13 cellular contexts compared by ENCODE assay signal in genomic region chr1:27071049-27071416, GRCh38. TPM values are rescaled to one million over a fixed set of nuclear protein-coding genes. Genes with fewer than 3 reads are reported as not detected.
DNase-seq lines count a peak whose midpoint lies in the region; TF ChIP-seq lines count a peak whose summit lies in the region.
"Had no signal": no experiment of that assay in that cellular context is flagged by ENCODE, and none has a peak within 500 bp of the region (broad histone marks: within the 10 kb centered on the region; RNA-seq: fewer than 3 reads in every experiment).

No MANE protein-coding gene starts in this region.

- no peak for TF ChIP-seq CTCF in choroid plexus epithelial cell (conservative IDR thresholded peaks at IDR 0.05; ENCODE audit: low read depth, low read length)
- no peak for TF ChIP-seq CTCF in spleen (IDR thresholded peaks at IDR 0.05 in 8 of 11, conservative IDR thresholded peaks at IDR 0.05 in 3 of 11)

- no peaks in the 10 kb centered on the region for H3K4me1 ChIP-seq in CD4-positive, alpha-beta memory T cell (ENCODE audit: insufficient read depth, low read length)
- peaks cover 0 to 6% (median 4%) of the 10 kb centered on the region in 6 donors for H3K4me1 ChIP-seq in spleen

- H3K27me3 Mint-ChIP-seq in CD4-positive, alpha-beta memory T cell, result peaks cover 0 to 2% of the 10 kb centered on the region in 2 donors
- H3K27me3 Mint-ChIP-seq in activated T-helper 2 cell treated with anti-CD3 and anti-CD28 coated beads, Interferon-gamma antibody, Interleukin-2, Interleukin-4, amounts not matched to agents 10 μg/mL and 5 μg/mL and 100 μg/mL, durations not matched to agents 14 hours and 24 hours and 36 hours (ENCODE audit: low read depth), result no peaks in the 10 kb centered on the region
- H3K27me3 Mint-ChIP-seq: activated naive CD4-positive, alpha-beta T cell treated with anti-CD3 and anti-CD28 coated beads, Interleukin-2, amount 50 U/mL, for 24 hours had no signal

- no peak overlapping the region for H3K4me3 ChIP-seq in choroid plexus epithelial cell (ENCODE audit: low read depth, low read length)
- H3K4me3 ChIP-seq in CD4-positive, alpha-beta memory T cell (ENCODE audit: low read length in 2 of 2), result no peak overlapping the region
- H3K4me3 ChIP-seq in spleen, result no peak overlapping the region
- H3K4me3 ChIP-seq: smooth muscle cell, thoracic aorta had no signal

- no peaks in the 10 kb centered on the region for H3K36me3 ChIP-seq in CD4-positive, alpha-beta memory T cell (ENCODE audit: insufficient read depth, low read length)
- H3K36me3 ChIP-seq in spleen, result no peaks in the 10 kb centered on the region
- H3K36me3 ChIP-seq: thoracic aorta had no signal

- no peak overlapping the region for H3K27ac Mint-ChIP-seq in CD4-positive, alpha-beta memory T cell
- H3K27ac Mint-ChIP-seq in activated T-helper 2 cell treated with anti-CD3 and anti-CD28 coated beads, Interferon-gamma antibody, Interleukin-2, Interleukin-4, amounts not matched to agents 10 μg/mL and 5 μg/mL and 100 μg/mL, durations not matched to agents 14 hours and 24 hours and 36 hours, result no peak overlapping the region
- H3K27ac Mint-ChIP-seq: activated naive CD4-positive, alpha-beta T cell treated with anti-CD3 and anti-CD28 coated beads, Interleukin-2, amount 50 U/mL, for 24 hours; CD8-positive, alpha-beta T cell; T-helper 1 cell treated with Interleukin-12 subunit alpha and Interleukin-12 subunit beta and Interleukin-4 antibody, amounts not matched to agents 30 μg/mL and 1 μg/mL, for 36 hours had no signal

- POLR2A ChIA-PET in CD4-positive, alpha-beta memory T cell (lab: Charles Lee; ENCODE audit: partially characterized antibody), result no interaction called here

- H3K9me3 ChIP-seq in CD4-positive, alpha-beta memory T cell (ENCODE audit: control insufficient read depth in 1 of 2, low read length in 2 of 2), result no peaks in the 10 kb centered on the region
- no peaks in the 10 kb centered on the region for H3K9me3 ChIP-seq in spleen
- H3K9me3 ChIP-seq: thoracic aorta had no signal

- no peaks in the 10 kb centered on the region for H3K36me3 Mint-ChIP-seq in CD4-positive, alpha-beta memory T cell
- no peaks in the 10 kb centered on the region for H3K36me3 Mint-ChIP-seq in activated T-helper 2 cell treated with anti-CD3 and anti-CD28 coated beads, Interferon-gamma antibody, Interleukin-2, Interleukin-4, amounts not matched to agents 10 μg/mL and 5 μg/mL and 100 μg/mL, durations not matched to agents 14 hours and 24 hours and 36 hours (ENCODE audit: low read depth)
- H3K36me3 Mint-ChIP-seq: activated naive CD4-positive, alpha-beta T cell treated with anti-CD3 and anti-CD28 coated beads, Interleukin-2, amount 50 U/mL, for 24 hours; CD8-positive, alpha-beta T cell had no signal

- DNase-seq in AG20443 (ENCODE audit: low spot score) (peak; percentile 81), NCI-H2107 (lab: John Stamatoyannopoulos, UW) (peak; percentile 41), choroid plexus epithelial cell (ENCODE audit: low read depth) (peak; percentile 57), midbrain (lab: John Stamatoyannopoulos, UW) (peak; percentile 14), DMS114 treated with DMSO at 0.1 percent for 48 hours (lab: John Stamatoyannopoulos, UW; ENCODE audit: unreplicated experiment) (no peak), spleen (no peak)
- no peak for DNase-seq in CD4-positive, alpha-beta memory T cell
- DNase-seq in activated T-helper 2 cell treated with anti-CD3 and anti-CD28 coated beads, Interferon-gamma antibody, Interleukin-2, Interleukin-4, amounts not matched to agents 10 μg/mL and 5 μg/mL and 100 μg/mL, durations not matched to agents 14 hours and 24 hours and 36 hours (ENCODE audit: low spot score), result no peak
- DNase-seq: CD8-positive, alpha-beta T cell had no signal

- H3K4me3 Mint-ChIP-seq in CD4-positive, alpha-beta memory T cell, result no peak overlapping the region
- H3K4me3 Mint-ChIP-seq in activated T-helper 2 cell treated with anti-CD3 and anti-CD28 coated beads, Interferon-gamma antibody, Interleukin-2, Interleukin-4, amounts not matched to agents 10 μg/mL and 5 μg/mL and 100 μg/mL, durations not matched to agents 14 hours and 24 hours and 36 hours (ENCODE audit: low read depth), result no peak overlapping the region
- H3K4me3 Mint-ChIP-seq: activated naive CD4-positive, alpha-beta T cell treated with anti-CD3 and anti-CD28 coated beads, Interleukin-2, amount 50 U/mL, for 24 hours; CD8-positive, alpha-beta T cell; T-helper 1 cell treated with Interleukin-12 subunit alpha and Interleukin-12 subunit beta and Interleukin-4 antibody, amounts not matched to agents 30 μg/mL and 1 μg/mL, for 36 hours had no signal

- WGBS in spleen, 5 donors, result 56 to 72% (median 61%) methylated on average over 7 to 8 of the region's 8 CpGs

- intact Hi-C loops in CD4-positive, alpha-beta memory T cell (cut with micrococcal nuclease), result no loop called here
- intact Hi-C loops in activated T-helper 2 cell treated with anti-CD3 and anti-CD28 coated beads, Interferon-gamma antibody, Interleukin-2, Interleukin-4, amounts not matched to agents 10 μg/mL and 5 μg/mL and 100 μg/mL, durations not matched to agents 14 hours and 24 hours and 36 hours (cut with micrococcal nuclease), result no loop called here
- intact Hi-C loops in spleen (cut with DNase I; ENCODE audit: low total_unique reads), result no loop called here

- no peak overlapping the region for H3K27ac ChIP-seq in CD4-positive, alpha-beta memory T cell (ENCODE audit: low read depth, low read length)
- H3K27ac ChIP-seq in spleen, result no peak overlapping the region
- H3K27ac ChIP-seq: thoracic aorta had no signal

- no peaks in the 10 kb centered on the region for H3K9me3 Mint-ChIP-seq in CD4-positive, alpha-beta memory T cell
- H3K9me3 Mint-ChIP-seq in activated T-helper 2 cell treated with anti-CD3 and anti-CD28 coated beads, Interferon-gamma antibody, Interleukin-2, Interleukin-4, amounts not matched to agents 10 μg/mL and 5 μg/mL and 100 μg/mL, durations not matched to agents 14 hours and 24 hours and 36 hours, result no peaks in the 10 kb centered on the region
- H3K9me3 Mint-ChIP-seq: activated naive CD4-positive, alpha-beta T cell treated with anti-CD3 and anti-CD28 coated beads, Interleukin-2, amount 50 U/mL, for 24 hours; CD8-positive, alpha-beta T cell; T-helper 1 cell treated with Interleukin-12 subunit alpha and Interleukin-12 subunit beta and Interleukin-4 antibody, amounts not matched to agents 30 μg/mL and 1 μg/mL, for 36 hours had no signal

- H3K4me1 Mint-ChIP-seq in CD4-positive, alpha-beta memory T cell, result no peaks in the 10 kb centered on the region
- no peaks in the 10 kb centered on the region for H3K4me1 Mint-ChIP-seq in activated T-helper 2 cell treated with anti-CD3 and anti-CD28 coated beads, Interferon-gamma antibody, Interleukin-2, Interleukin-4, amounts not matched to agents 10 μg/mL and 5 μg/mL and 100 μg/mL, durations not matched to agents 14 hours and 24 hours and 36 hours (ENCODE audit: low read depth)
- H3K4me1 Mint-ChIP-seq: activated naive CD4-positive, alpha-beta T cell treated with anti-CD3 and anti-CD28 coated beads, Interleukin-2, amount 50 U/mL, for 24 hours had no signal

- CTCF ChIA-PET in CD4-positive, alpha-beta memory T cell (lab: Charles Lee; ENCODE audit: partially characterized antibody), result interaction anchor here (0.5 to 1.4 kb wide), 4 partner anchors 23 to 213 kb away, joined by 3 to 9 read pairs (median 4); no protein-coding TSS in a partner anchor

- H3K27me3 ChIP-seq in CD4-positive, alpha-beta memory T cell (ENCODE audit: insufficient read depth, low read length), result no peaks in the 10 kb centered on the region
- H3K27me3 ChIP-seq in spleen (replicated peaks in 1 of 7), result no peaks in the 10 kb centered on the region

- no peak for TF ChIP-seq POLR2A in spleen (IDR thresholded peaks at IDR 0.05)

RNA-seq across cellular contexts. Expression of gene TENT5B, which starts 58.4 kb away (rescaled TPM):
- not detected for total RNA-seq in CD4-positive, alpha-beta memory T cell
- polyA plus RNA-seq in CD4-positive, alpha-beta memory T cell, result not detected
- 0.07 TPM in 1 of 2 replicates, not detected in the other for total RNA-seq in activated T-helper 2 cell treated with anti-CD3 and anti-CD28 coated beads, Interferon-gamma antibody, Interleukin-2, Interleukin-4, amounts not matched to agents 10 μg/mL and 5 μg/mL and 100 μg/mL, durations not matched to agents 14 hours and 24 hours and 36 hours
- total RNA-seq in spleen, result under 1 TPM in 6 of 7 donors, not detected in 1; 0.43 to 0.65 (median 0.47) TPM
- 1 to 10 TPM in 1 of 3 donors, under 1 TPM in 2; 0.41 to 1.0 (median 0.74) TPM for polyA plus RNA-seq in spleen
- total RNA-seq: CD8-positive, alpha-beta T cell had no signal

Comparison
In these comparisons a context has a peak if more than half of its experiments do, and no peak if none do; other contexts are left out.
1. DNase-seq: peak in AG20443 (single experiment), NCI-H2107 (single experiment), choroid plexus epithelial cell (single experiment) and midbrain (single experiment); none in DMS114 treated with DMSO at 0.1 percent for 48 hours (single experiment), CD4-positive, alpha-beta memory T cell (0 of 5), activated T-helper 2 cell treated with anti-CD3 and anti-CD28 coated beads, Interferon-gamma antibody, Interleukin-2, Interleukin-4, amounts not matched to agents 10 μg/mL and 5 μg/mL and 100 μg/mL, durations not matched to agents 14 hours and 24 hours and 36 hours (single experiment) and spleen (single experiment).